ENCODE assay signal across 17 cellular contexts in the genomic region with DNA sequence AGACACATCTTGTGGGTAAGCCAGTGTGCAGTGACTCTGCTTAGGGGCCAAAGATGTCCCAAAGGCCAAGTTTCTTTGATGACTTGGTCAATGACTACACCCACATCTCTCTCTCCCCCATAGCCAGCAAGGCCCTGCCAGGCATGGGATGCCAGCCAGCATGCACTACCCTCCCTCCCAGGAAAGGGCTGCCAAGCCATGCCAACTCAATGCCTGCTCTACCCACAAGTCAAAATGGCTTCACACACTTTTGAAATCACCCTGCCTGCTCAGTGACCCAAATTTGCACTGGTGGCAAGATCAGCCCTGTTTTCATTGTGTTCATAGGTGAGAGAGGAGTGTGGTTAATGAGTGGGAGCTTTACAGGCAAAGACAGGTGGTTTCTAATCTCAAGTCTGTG.
DNase-seq lines count a peak whose midpoint lies in the region; ATAC-seq lines count a peak whose summit lies in the region.
"Had no signal": no experiment of that assay in that cellular context is flagged by ENCODE, and none has a peak within 500 bp of the region (broad histone marks: within the 10 kb centered on the region; RNA-seq: fewer than 3 reads in every experiment).

No MANE protein-coding gene starts in this region.

- no peak for ATAC-seq in GM18520 (IDR thresholded peaks at IDR 0.05; ENCODE audit: unreplicated experiment)
- ATAC-seq: GM12878, GM23338 had no signal

- DNase-seq in activated CD8-positive, alpha-beta memory T cell treated with anti-CD3 and anti-CD28 coated beads for 24 hours: peak; percentile 17
- DNase-seq in activated CD8-positive, alpha-beta memory T cell treated with anti-CD3 and anti-CD28 coated beads, Interleukin-2, amount 50 U/mL, for 48 hours: no peak
- peak; percentile 28 for DNase-seq in NCI-H2029 treated with DMSO at 0.1 percent for 48 hours (lab: John Stamatoyannopoulos, UW)
- DNase-seq in islet precursor cell: peak; percentile 12
- peak; percentile 25 for DNase-seq in ureter (ENCODE audit: low spot score)
- DNase-seq in COLO829 (ENCODE audit: low spot score): no peak
- DNase-seq in NCI-H187 treated with DMSO at 0.1 percent for 48 hours (lab: John Stamatoyannopoulos, UW): no peak
- DNase-seq: ACHN; BE2C; C1 segment of cervical spinal cord; Caco-2; CD4-positive, CD25-positive, alpha-beta regulatory T cell; CD8-positive, alpha-beta memory T cell; HCEC 1CT had no signal

Comparison
In these comparisons a context has a peak if more than half of its experiments do, and no peak if none do; other contexts are left out.
1. DNase-seq: peak in activated CD8-positive, alpha-beta memory T cell treated with anti-CD3 and anti-CD28 coated beads for 24 hours (single experiment), NCI-H2029 treated with DMSO at 0.1 percent for 48 hours (single experiment), islet precursor cell (single experiment) and ureter (single experiment); none in activated CD8-positive, alpha-beta memory T cell treated with anti-CD3 and anti-CD28 coated beads, Interleukin-2, amount 50 U/mL, for 48 hours (single experiment), COLO829 (single experiment) and NCI-H187 treated with DMSO at 0.1 percent for 48 hours (single experiment).